In genomic region chr5:140372971-140373487, GRCh38 we compare ENCODE assay signal across 7 cellular contexts. TPM values are rescaled to one million over a fixed set of nuclear protein-coding genes. Genes with fewer than 3 reads are reported as not detected.
DNase-seq lines count a peak whose midpoint lies in the region; ATAC-seq and TF ChIP-seq lines count a peak whose summit lies in the region.

No MANE protein-coding gene starts in this region.

- H3K4me1 ChIP-seq in adipocyte (ENCODE audit: control insufficient read depth, insufficient read depth, low read length) (peaks cover 13% of the 10 kb centered on the region), heart right ventricle (peaks cover 3 to 11% (median 7%) of the 10 kb centered on the region in 9 donors), trophoblast cell (ENCODE audit: control insufficient read depth in 1 of 2, insufficient read depth in 2 of 2, low read length in 2 of 2) (peaks cover 0 to 2% of the 10 kb centered on the region in 2 experiments)

- H4K91ac ChIP-seq in trophoblast cell (ENCODE audit: low read depth, low read length) = no peak overlapping the region

- no peak overlapping the region for H3K18ac ChIP-seq in trophoblast cell (ENCODE audit: low read length)

- peak overlapping the region in 2 of 10 donors; percentile 0 to 1 for H3K27ac ChIP-seq in heart right ventricle
- H3K27ac ChIP-seq in trophoblast cell (ENCODE audit: low read depth, low read length) = no peak overlapping the region

- no peak overlapping the region for H4K12ac ChIP-seq in trophoblast cell (ENCODE audit: low read depth, low read length)

- intact Hi-C loops in heart right ventricle (cut with DNase I) = loop anchor here in 7 of 10 donors (2.0 to 10.0 kb wide), 9 partner anchors 262 to 672 kb away; partner anchors contain the start of genes CD14 (in 2 of the 7) and TMCO6 (in 2 of the 7)

- H3K27me3 ChIP-seq in adipocyte (replicated peaks; ENCODE audit: control insufficient read depth, insufficient read depth, low read length) = no peaks in the 10 kb centered on the region
- H3K27me3 ChIP-seq in heart right ventricle = no peaks in the 10 kb centered on the region
- no peaks in the 10 kb centered on the region for H3K27me3 ChIP-seq in trophoblast cell (ENCODE audit: insufficient read depth, low read length)

- CTCF ChIA-PET in GM10248 (lab: Yijun Ruan, JAX) = interaction anchor here (0.6 to 4.0 kb wide), 52 partner anchors 9 to 371 kb away, joined by 3 to 72 read pairs (median 4); partner anchors contain the start of genes ANKHD1, CD14, CYSTM1 and EIF4EBP3

- ATAC-seq in heart right ventricle (peak; percentile 69 to 92 (median 86)), HG03457 (IDR thresholded peaks at IDR 0.05; ENCODE audit: unreplicated experiment) (no peak)

- H3K4me3 ChIP-seq in adipocyte (ENCODE audit: low read length) (no peak overlapping the region), heart right ventricle (no peak overlapping the region), trophoblast cell (ENCODE audit: low read depth, low read length) (no peak overlapping the region)

- no peak overlapping the region for H3K4ac ChIP-seq in trophoblast cell (ENCODE audit: low read depth, low read length)

- peak overlapping the region; percentile 54 for H4K8ac ChIP-seq in trophoblast cell (ENCODE audit: low read depth, low read length)

- no peak overlapping the region for H3K9ac ChIP-seq in adipocyte (ENCODE audit: low read length)
- no peak overlapping the region for H3K9ac ChIP-seq in trophoblast cell (ENCODE audit: low read length)

- no peak overlapping the region for H3K4me2 ChIP-seq in trophoblast cell (ENCODE audit: low read length)

- H2BK5ac ChIP-seq in trophoblast cell (ENCODE audit: low read depth, low read length, poor library complexity) = no peak overlapping the region

- no peaks in the 10 kb centered on the region for H3K79me1 ChIP-seq in trophoblast cell (ENCODE audit: low read length)

- TF ChIP-seq CTCF in GM10248 (IDR thresholded peaks at IDR 0.05; ENCODE audit: control extremely low read depth, extremely low read depth, low read depth, missing control alignments) (peak; percentile 84), heart right ventricle (IDR thresholded peaks at IDR 0.05) (peak; percentile 60 to 92 (median 86))

- no peaks in the 10 kb centered on the region for H3K36me3 ChIP-seq in adipocyte (ENCODE audit: control insufficient read depth, insufficient read depth, low read length, severe bottlenecking)
- no peaks in the 10 kb centered on the region for H3K36me3 ChIP-seq in heart right ventricle
- H3K36me3 ChIP-seq in trophoblast cell (ENCODE audit: control insufficient read depth in 1 of 2, insufficient read depth in 2 of 2, low read length in 2 of 2) = no peaks in the 10 kb centered on the region

- no peak overlapping the region for H2AFZ ChIP-seq in trophoblast cell (ENCODE audit: insufficient read depth, low read length, poor library complexity)

- no peak overlapping the region for H2BK120ac ChIP-seq in trophoblast cell (ENCODE audit: insufficient read depth, low read length, poor library complexity)

- H3K23ac ChIP-seq in trophoblast cell (ENCODE audit: low read length) = no peak overlapping the region

- peak; percentile 62 for DNase-seq in GM10248 (ENCODE audit: extremely low spot score)
- DNase-seq in HT-29 (ENCODE audit: low spot score) = peak; percentile 80
- DNase-seq in RPMI7951 (ENCODE audit: low read depth) = peak; percentile 76
- peak; percentile 89 for DNase-seq in adipocyte (ENCODE audit: low read depth)
- peak; percentile 62 to 84 for DNase-seq in heart right ventricle
- DNase-seq in trophoblast cell = peak; percentile 46 to 79

- POLR2A ChIA-PET in GM10248 (lab: Yijun Ruan, JAX) = no interaction called here

- H2AK5ac ChIP-seq in trophoblast cell (ENCODE audit: low read length) = no peak overlapping the region

- H2BK12ac ChIP-seq in trophoblast cell (ENCODE audit: low read length) = no peak overlapping the region

- H3K79me2 ChIP-seq in trophoblast cell (ENCODE audit: control insufficient read depth, insufficient read depth, low read length, poor library complexity) = no peaks in the 10 kb centered on the region

- WGBS in heart right ventricle, 2 donors = 8% methylated on average over 2 of the region's 2 CpGs
- no CpG with 5 or more reads among the region's 2 CpGs for WGBS in trophoblast cell (ENCODE audit: extremely low coverage, insufficient coverage, insufficient read length)

- H3K9me3 ChIP-seq in adipocyte (ENCODE audit: control insufficient read depth, low read length) (no peaks in the 10 kb centered on the region), heart right ventricle (no peaks in the 10 kb centered on the region), trophoblast cell (ENCODE audit: insufficient read depth, low read depth, low read length) (no peaks in the 10 kb centered on the region)

- no peak overlapping the region for H3K14ac ChIP-seq in trophoblast cell (ENCODE audit: low read length)

RNA-seq across cellular contexts. Expression of gene SLC4A9, which starts 13.0 kb away (rescaled TPM):
- 0.08 and 0.86 TPM in 2 replicates for total RNA-seq in HT-29 (2014; rRNA removed; shearing (Covaris generic))
- total RNA-seq in RPMI7951 (2014; rRNA removed; shearing (Covaris generic)) = not detected in 2 replicates
- under 1 TPM in 2 of 10 donors, not detected in 8; 0.10 to 0.34 TPM for total RNA-seq in heart right ventricle
- polyA plus RNA-seq in heart right ventricle = under 1 TPM; 0.01 to 0.29 TPM
- polyA plus RNA-seq in trophoblast cell (2013) = not detected in 2 replicates

RNA-seq across cellular contexts. Expression of gene HBEGF, which starts 26.6 kb away (rescaled TPM):
- total RNA-seq in HT-29 (2014; rRNA removed; shearing (Covaris generic)) = 40.9 and 46.3 TPM in 2 replicates
- 3.5 and 3.9 TPM in 2 replicates for total RNA-seq in RPMI7951 (2014; rRNA removed; shearing (Covaris generic))
- total RNA-seq in heart right ventricle = 100 to 1,000 TPM in 2 of 10 donors, 10 to 100 TPM in 8; 18.5 to 121 (median 33.3) TPM
- 10 to 100 TPM; 14.6 to 33.5 TPM for polyA plus RNA-seq in heart right ventricle
- 15.7 and 18.8 TPM in 2 replicates for polyA plus RNA-seq in trophoblast cell (2013)

RNA-seq across cellular contexts. Expression of gene ANKHD1, which starts 28.6 kb away (rescaled TPM):
- 68.9 and 74.6 TPM in 2 replicates for total RNA-seq in HT-29 (2014; rRNA removed; shearing (Covaris generic))
- 31.4 and 35.2 TPM in 2 replicates for total RNA-seq in RPMI7951 (2014; rRNA removed; shearing (Covaris generic))
- 10 to 100 TPM; 51.9 to 77.9 (median 68.5) TPM for total RNA-seq in heart right ventricle
- 10 to 100 TPM; 26.6 to 62.9 TPM for polyA plus RNA-seq in heart right ventricle
- polyA plus RNA-seq in trophoblast cell (2013) = 64.6 and 66.7 TPM in 2 replicates
